18 cellular contexts compared by ENCODE assay signal in the genomic region with DNA sequence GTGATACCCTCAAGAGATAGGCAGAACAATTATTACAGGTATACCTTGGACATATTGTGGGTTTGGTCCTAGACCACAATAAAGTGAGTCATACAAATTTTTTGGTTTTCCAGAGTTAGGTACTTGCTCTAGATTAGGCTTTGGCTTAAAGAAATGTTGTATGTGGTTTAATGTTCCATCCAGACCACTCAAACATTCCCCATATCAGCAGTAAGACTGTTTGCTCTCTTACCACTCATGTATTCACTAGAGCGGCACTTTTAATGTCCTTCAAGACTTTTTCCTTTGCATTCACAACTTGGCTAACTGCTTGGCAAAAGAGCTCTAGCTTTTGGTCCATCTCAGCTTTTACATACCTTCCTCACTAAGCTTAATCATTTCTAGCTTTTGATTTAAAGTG.
"Had no signal": no experiment of that assay in that cellular context is flagged by ENCODE, and none has a peak within 500 bp of the region (broad histone marks: within the 10 kb centered on the region; RNA-seq: fewer than 3 reads in every experiment).

No MANE protein-coding gene starts in this region.

- H3K4me1 ChIP-seq: pancreas, right lobe of liver had no signal

- DNase-seq: dermis blood vessel endothelial cell; effector memory CD8-positive, alpha-beta T cell; head of caudate nucleus; natural killer cell; pancreas; right lobe of liver; stimulated activated CD4-positive, alpha-beta T cell treated with anti-CD3 and anti-CD28 coated beads, Interleukin-12 subunit alpha, Interleukin-12 subunit beta, amount 100 ng/mL, for 4 hours; stimulated activated CD4-positive, alpha-beta T cell treated with anti-CD3 and anti-CD28 coated beads, Interleukin-1b, Interleukin-23, amount 100 ng/mL, for 48 hours; stimulated activated CD4-positive, alpha-beta T cell treated with anti-CD3 and anti-CD28 coated beads, Interleukin-4, amount 100 ng/mL, for 1 hour; stimulated activated CD8-positive, alpha-beta memory T cell treated with anti-CD3 and anti-CD28 coated beads, Interleukin-4, amount 100 ng/mL, for 48 hours; stimulated activated naive CD4-positive, alpha-beta T cell; stimulated activated naive CD8-positive, alpha-beta T cell treated with anti-CD3 and anti-CD28 coated beads, Interleukin-15, amount 100 ng/mL, for 72 hours; trophoblast cell had no signal

- H3K4me3 ChIP-seq: coronary artery, pancreas, right lobe of liver, smooth muscle cell, thyroid gland had no signal

- H3K27ac ChIP-seq: coronary artery, neutrophil, pancreas, right lobe of liver, thyroid gland had no signal

- H3K27me3 ChIP-seq: neutrophil, pancreas, right lobe of liver, thyroid gland had no signal

- H3K36me3 ChIP-seq: neutrophil, pancreas, right lobe of liver, thyroid gland had no signal

- H3K9me3 ChIP-seq: neutrophil, pancreas, right lobe of liver, thyroid gland had no signal

- ATAC-seq: effector memory CD8-positive, alpha-beta T cell; left lobe of liver; natural killer cell; pancreas; right lobe of liver; stimulated activated naive CD8-positive, alpha-beta T cell treated with anti-CD3 and anti-CD28 coated beads, Interleukin-15, amount 100 ng/mL, for 72 hours had no signal

- H3K4me2 ChIP-seq: smooth muscle cell had no signal
